In the genomic region with DNA sequence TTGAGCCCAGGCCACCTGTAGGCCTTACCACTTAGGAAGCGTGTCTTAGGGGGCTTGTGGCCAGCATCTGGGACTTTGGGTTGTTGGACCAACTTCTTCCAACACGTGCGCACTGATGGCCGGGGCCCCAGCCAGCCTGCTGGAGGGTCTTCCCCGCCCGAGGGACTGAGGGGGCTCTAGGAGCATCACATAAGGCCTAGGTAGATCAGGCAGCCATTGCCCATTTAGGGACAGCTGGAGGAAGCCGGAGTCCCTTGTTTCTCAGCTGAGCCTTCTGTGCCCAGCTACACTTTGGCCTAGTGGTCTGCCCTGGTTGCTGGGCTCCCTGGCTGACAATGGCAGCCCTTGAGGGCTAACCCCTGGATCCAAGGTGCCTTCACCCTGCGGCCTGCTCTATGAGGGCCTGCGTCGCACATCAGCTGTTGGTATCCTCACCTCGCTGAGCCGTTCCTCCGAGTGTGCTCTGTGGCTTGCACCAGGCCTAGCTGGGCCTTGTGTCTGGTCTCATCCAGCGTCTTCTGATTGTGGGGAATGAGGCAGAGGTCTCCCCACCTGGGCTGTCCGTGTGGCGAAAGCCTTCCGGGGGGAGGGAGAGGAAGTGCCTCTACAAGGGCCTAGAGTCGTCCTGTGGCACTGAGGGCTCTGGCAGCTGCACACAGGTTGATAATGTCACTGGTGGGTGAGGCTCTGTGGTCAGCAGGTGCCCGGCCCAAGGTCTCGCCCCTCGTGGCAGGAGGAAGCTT, we compare ENCODE assay signal across 8 cellular contexts. TPM values are rescaled to one million over a fixed set of nuclear protein-coding genes. Genes with fewer than 3 reads are reported as not detected.
A peak's percentile ranks its signal among the peaks of the same experiment; 100 is the strongest.
DNase-seq lines count a peak whose midpoint lies in the region; ATAC-seq and TF ChIP-seq lines count a peak whose summit lies in the region.

No MANE protein-coding gene starts in this region.

- POLR2A ChIA-PET in GM10248 (lab: Yijun Ruan, JAX), result interaction anchor here (1.3 to 1.7 kb wide), 2 partner anchors 22 to 122 kb away, joined by 5 to 6 read pairs; partner anchors contain the start of genes MARCHF2 and ZNF414

- TF ChIP-seq POLR2A in breast epithelium (IDR thresholded peaks at IDR 0.05), result no peak
- no peak for TF ChIP-seq POLR2A in vagina (IDR thresholded peaks at IDR 0.05)

- TF ChIP-seq CTCF in breast epithelium (IDR thresholded peaks at IDR 0.05), result no peak
- no peak for TF ChIP-seq CTCF in vagina (IDR thresholded peaks at IDR 0.05)
- TF ChIP-seq CTCF in foreskin keratinocyte (conservative IDR thresholded peaks at IDR 0.05), result no peak
- TF ChIP-seq CTCF in GM10248 (IDR thresholded peaks at IDR 0.05; ENCODE audit: control extremely low read depth, extremely low read depth, low read depth, missing control alignments), result no peak

- H3K36me3 ChIP-seq in breast epithelium (no peaks in the 10 kb centered on the region), mucosa of stomach (ENCODE audit: control insufficient read depth, insufficient read depth, low read length) (no peaks in the 10 kb centered on the region), vagina (no peaks in the 10 kb centered on the region)

- ATAC-seq in left cardiac atrium, result no peak
- no peak for ATAC-seq in Right ventricle myocardium inferior
- no peak for ATAC-seq in foreskin keratinocyte

- H3K4me1 ChIP-seq in breast epithelium, result peaks cover 5 to 38% of the 10 kb centered on the region in 2 donors
- peaks cover 47% of the 10 kb centered on the region for H3K4me1 ChIP-seq in mucosa of stomach (ENCODE audit: control insufficient read depth, insufficient read depth, low read length)
- peaks cover 60% of the 10 kb centered on the region for H3K4me1 ChIP-seq in vagina
- no peaks in the 10 kb centered on the region for H3K4me1 ChIP-seq in foreskin keratinocyte

- DNase-seq in left cardiac atrium (peak; percentile 27), Right ventricle myocardium inferior (ENCODE audit: missing footprints) (no peak), breast epithelium (ENCODE audit: low spot score in 2 of 2) (no peak), vagina (ENCODE audit: extremely low spot score in 2 of 2) (peak in 1 of 2 donors; percentile 92), foreskin keratinocyte (no peak), EL (no peak), GM10248 (ENCODE audit: extremely low spot score) (no peak)

- peak overlapping the region; percentile 96 to 98 (median 96) for H3K4me3 ChIP-seq in breast epithelium
- H3K4me3 ChIP-seq in mucosa of stomach (ENCODE audit: low read length), result peak overlapping the region; percentile 15
- peak overlapping the region; percentile 89 to 98 for H3K4me3 ChIP-seq in vagina

- CTCF ChIA-PET in GM10248 (lab: Yijun Ruan, JAX), result interaction anchor here (1.5 to 6.6 kb wide), 3 partner anchors 20 to 38 kb away, joined by 3 to 31 read pairs (median 5); partner anchors contain the start of gene MARCHF2

- intact Hi-C loops in left cardiac atrium (cut with DNase I), result no loop called here
- intact Hi-C loops in Right ventricle myocardium inferior (cut with DNase I), result no loop called here
- intact Hi-C loops in breast epithelium (cut with DNase I; ENCODE audit: low total_unique reads), result no loop called here
- intact Hi-C loops in vagina (cut with DNase I), result loop anchor here (5.0 kb wide), 1 partner anchor 34 kb away; no protein-coding TSS in a partner anchor

- H3K9me3 ChIP-seq in breast epithelium, result no peaks in the 10 kb centered on the region
- no peaks in the 10 kb centered on the region for H3K9me3 ChIP-seq in mucosa of stomach (ENCODE audit: control insufficient read depth, low read length)
- no peaks in the 10 kb centered on the region for H3K9me3 ChIP-seq in vagina

- H3K27me3 ChIP-seq in breast epithelium, result no peaks in the 10 kb centered on the region
- H3K27me3 ChIP-seq in mucosa of stomach (ENCODE audit: control insufficient read depth, insufficient read depth, low read length), result no peaks in the 10 kb centered on the region
- no peaks in the 10 kb centered on the region for H3K27me3 ChIP-seq in vagina
- no peaks in the 10 kb centered on the region for H3K27me3 ChIP-seq in foreskin keratinocyte

- H3K9ac ChIP-seq in mucosa of stomach (ENCODE audit: low read length), result peak overlapping the region; percentile 53

- peak overlapping the region; percentile 100 for H3K27ac ChIP-seq in breast epithelium
- peak overlapping the region; percentile 100 for H3K27ac ChIP-seq in vagina
- H3K27ac ChIP-seq in foreskin keratinocyte, result no peak overlapping the region

RNA-seq across cellular contexts. Expression of gene RAB11B, which starts 1.3 kb away (rescaled TPM):
- 100 to 1,000 TPM; 133 to 163 TPM for total RNA-seq in left cardiac atrium
- 144 TPM for total RNA-seq in Right ventricle myocardium inferior
- 10 to 100 TPM; 39.5 to 57.7 (median 41.3) TPM for total RNA-seq in breast epithelium
- total RNA-seq in vagina, result 88.1 TPM
- 23.6 and 25.9 TPM in 2 replicates for total RNA-seq in foreskin keratinocyte
- polyA plus RNA-seq in foreskin keratinocyte, result 69.1 and 72.3 TPM in 2 replicates

RNA-seq across cellular contexts. Expression of gene MARCHF2, which starts 21.7 kb away (rescaled TPM):
- total RNA-seq in left cardiac atrium (10 to 100 TPM; 81.1 to 87.8 TPM), Right ventricle myocardium inferior (110 TPM), breast epithelium (100 to 1,000 TPM; 126 to 224 (median 132) TPM), vagina (146 TPM), foreskin keratinocyte (17.0 and 19.0 TPM in 2 replicates)
- 15.4 and 20.2 TPM in 2 replicates for polyA plus RNA-seq in foreskin keratinocyte

RNA-seq across cellular contexts. Expression of gene ANGPTL4, which starts 27.5 kb away (rescaled TPM):
- total RNA-seq in left cardiac atrium (10 to 100 TPM; 16.3 to 81.6 TPM), Right ventricle myocardium inferior (24.6 TPM), breast epithelium (100 to 1,000 TPM in 2 of 3 donors, 10 to 100 TPM in 1; 90.9 to 186 (median 118) TPM), vagina (92.8 TPM), foreskin keratinocyte (1.5 and 3.0 TPM in 2 replicates)
- 2.3 and 3.7 TPM in 2 replicates for polyA plus RNA-seq in foreskin keratinocyte

RNA-seq across cellular contexts. Expression of gene KANK3, which starts 48.4 kb away (rescaled TPM):
- total RNA-seq in left cardiac atrium (10 to 100 TPM; 19.3 to 19.6 TPM), Right ventricle myocardium inferior (20.5 TPM), breast epithelium (10 to 100 TPM in 1 of 3 donors, 1 to 10 TPM in 2; 5.6 to 26.2 (median 7.8) TPM), vagina (20.9 TPM), foreskin keratinocyte (0.34 and 0.35 TPM in 2 replicates)
- 0.41 and 0.48 TPM in 2 replicates for polyA plus RNA-seq in foreskin keratinocyte

RNA-seq across cellular contexts. Expression of gene HNRNPM, which starts 53.3 kb away (rescaled TPM):
- total RNA-seq in left cardiac atrium, result 100 to 1,000 TPM; 102 to 126 TPM
- total RNA-seq in Right ventricle myocardium inferior, result 118 TPM
- 100 to 1,000 TPM in 2 of 3 donors, 10 to 100 TPM in 1; 84.8 to 153 (median 116) TPM for total RNA-seq in breast epithelium
- 140 TPM for total RNA-seq in vagina
- 162 and 202 TPM in 2 replicates for total RNA-seq in foreskin keratinocyte
- 152 and 180 TPM in 2 replicates for polyA plus RNA-seq in foreskin keratinocyte

Comparison
In these comparisons a context has a peak if more than half of its experiments do, and no peak if none do; other contexts are left out.
1. H3K4me3 ChIP-seq: peak in every context shown above with its lines; median percentile 96 in breast epithelium; 94 in vagina; 15 in mucosa of stomach.